ENCODE assay signal across 23 cellular contexts in the genomic region with DNA sequence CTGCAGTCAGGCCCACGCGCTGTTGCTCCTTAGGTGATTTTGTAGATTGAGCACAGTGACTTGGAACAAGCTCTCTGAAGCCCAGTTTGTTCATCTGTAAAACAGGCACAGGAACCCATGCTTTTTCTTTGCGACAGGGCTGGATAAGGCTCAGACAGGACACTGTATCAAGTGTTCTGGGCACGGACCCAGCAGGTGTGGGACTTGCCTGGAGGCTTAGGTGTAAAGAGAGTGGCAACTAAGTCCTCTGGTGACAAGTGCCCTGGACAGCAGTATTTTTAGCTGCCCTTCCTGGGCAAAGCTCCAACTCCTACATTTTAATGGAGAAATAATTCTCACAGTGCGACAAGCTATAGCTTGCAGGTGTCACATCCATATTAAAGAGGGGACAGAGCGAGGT. TPM values are rescaled to one million over a fixed set of nuclear protein-coding genes. Genes with fewer than 3 reads are reported as not detected.
DNase-seq lines count a peak whose midpoint lies in the region; ATAC-seq and TF ChIP-seq lines count a peak whose summit lies in the region.
"Had no signal": no experiment of that assay in that cellular context is flagged by ENCODE, and none has a peak within 500 bp of the region (broad histone marks: within the 10 kb centered on the region; RNA-seq: fewer than 3 reads in every experiment).

No MANE protein-coding gene starts in this region.

- H3K27ac ChIP-seq in right atrium auricular region (peak overlapping the region; percentile 64 to 70), testis (peak overlapping the region; percentile 59 to 64)
- H3K27ac ChIP-seq: esophagus muscularis mucosa, neural progenitor cell, spleen, vagina had no signal

- H3K36me3 Mint-ChIP-seq in Caco-2 (ENCODE audit: insufficient read depth, unreplicated experiment), result peaks cover 7% of the 10 kb centered on the region
- H3K36me3 Mint-ChIP-seq in activated naive CD4-positive, alpha-beta T cell treated with anti-CD3 and anti-CD28 coated beads, Interleukin-2, amount 50 U/mL, for 72 hours, result no peaks in the 10 kb centered on the region
- H3K36me3 Mint-ChIP-seq: CD8-positive, alpha-beta memory T cell had no signal

- no peak for TF ChIP-seq CTCF in right atrium auricular region (IDR thresholded peaks at IDR 0.05)
- TF ChIP-seq CTCF in testis (IDR thresholded peaks at IDR 0.05), result no peak
- TF ChIP-seq CTCF in Caco-2 (IDR thresholded peaks at IDR 0.05; ENCODE audit: insufficient read depth in 1 of 2, low read depth in 1 of 2, low read length in 1 of 2, severe bottlenecking in 1 of 2, unreplicated experiment in 1 of 2), result no peak

- H3K27me3 Mint-ChIP-seq in Caco-2 (ENCODE audit: insufficient read depth, unreplicated experiment), result no peaks in the 10 kb centered on the region

- H3K27ac Mint-ChIP-seq in Caco-2 (ENCODE audit: unreplicated experiment), result no peak overlapping the region
- H3K27ac Mint-ChIP-seq in activated naive CD4-positive, alpha-beta T cell treated with anti-CD3 and anti-CD28 coated beads, Interleukin-2, amount 50 U/mL, for 72 hours, result no peak overlapping the region
- H3K27ac Mint-ChIP-seq: activated T-cell treated with anti-CD3 and anti-CD28 coated beads, Interleukin-2, amount 50 U/mL, for 24 hours; neural progenitor cell had no signal

- intact Hi-C loops in testis (cut with DNase I; ENCODE audit: low total_unique reads) (no loop called here), Caco-2 (cut with micrococcal nuclease; ENCODE audit: unreplicated experiment) (no loop called here)

- H3K4me3 Mint-ChIP-seq in Caco-2 (ENCODE audit: unreplicated experiment), result no peak overlapping the region
- H3K4me3 Mint-ChIP-seq: activated T-cell treated with anti-CD3 and anti-CD28 coated beads, Interleukin-2, amount 50 U/mL, for 24 hours; CD8-positive, alpha-beta memory T cell; neural progenitor cell had no signal

- H3K9me3 Mint-ChIP-seq in Caco-2 (ENCODE audit: unreplicated experiment), result no peaks in the 10 kb centered on the region
- no peaks in the 10 kb centered on the region for H3K9me3 Mint-ChIP-seq in activated naive CD4-positive, alpha-beta T cell treated with anti-CD3 and anti-CD28 coated beads, Interleukin-2, amount 50 U/mL, for 72 hours
- H3K9me3 Mint-ChIP-seq: activated T-cell treated with anti-CD3 and anti-CD28 coated beads, Interleukin-2, amount 50 U/mL, for 24 hours; CD8-positive, alpha-beta memory T cell; neural progenitor cell had no signal

- BruUV-seq in Caco-2 (replicated peaks; lab: Mats Ljungman, UMichigan), result no TSS peak

- WGBS in testis, 2 donors, result 75 to 79% methylated on average over 5 to 6 of the region's 6 CpGs

- H3K36me3 ChIP-seq in right atrium auricular region, result peaks cover 14% of the 10 kb centered on the region
- no peaks in the 10 kb centered on the region for H3K36me3 ChIP-seq in testis (ENCODE audit: low read depth, missing control alignments)
- H3K36me3 ChIP-seq in Caco-2 (ENCODE audit: control insufficient read depth, insufficient read depth, low read length), result no peaks in the 10 kb centered on the region
- H3K36me3 ChIP-seq: neural progenitor cell had no signal

- H3K4me3 ChIP-seq in right atrium auricular region (no peak overlapping the region), testis (no peak overlapping the region), Caco-2 (ENCODE audit: low read depth, low read length) (no peak overlapping the region)
- H3K4me3 ChIP-seq: esophagus muscularis mucosa, neural progenitor cell, spleen, vagina had no signal

- no peaks in the 10 kb centered on the region for H3K4me1 Mint-ChIP-seq in Caco-2 (ENCODE audit: low read depth, unreplicated experiment)
- H3K4me1 Mint-ChIP-seq: CD8-positive, alpha-beta memory T cell had no signal

- POLR2A ChIA-PET in Caco-2 (lab: Charles Lee), result no interaction called here

- DNase-seq in NCI-H1417 (lab: John Stamatoyannopoulos, UW), result peak; percentile 11 to 81 (median 46)
- DNase-seq in NCI-H1417 treated with DMSO at 0.1 percent for 48 hours (lab: John Stamatoyannopoulos, UW), result no peak
- peak; percentile 39 for DNase-seq in NCI-H774 (lab: John Stamatoyannopoulos, UW)
- DNase-seq in right atrium auricular region (ENCODE audit: low spot score), result peak; percentile 63
- DNase-seq in testis, result peak; percentile 77
- no peak for DNase-seq in Caco-2
- no peak for DNase-seq in activated naive CD4-positive, alpha-beta T cell treated with anti-CD3 and anti-CD28 coated beads, Interleukin-2, amount 50 U/mL, for 72 hours (ENCODE audit: low spot score in 2 of 2)
- DNase-seq in NCI-H82 (lab: John Stamatoyannopoulos, UW), result no peak
- DNase-seq: 8988T; activated CD4-positive, CD25-positive, alpha-beta regulatory T cell treated with anti-CD3 and anti-CD28 coated beads, Interleukin-2, amount 50 U/mL, for 72 hours; activated naive CD4-positive, alpha-beta T cell treated with Interleukin-2 at 50 U/mL for 16 hours; activated T-cell treated with anti-CD3 and anti-CD28 coated beads, Interleukin-2, amount 50 U/mL, for 24 hours; AML-193; CD8-positive, alpha-beta memory T cell; central memory CD4-positive, alpha-beta T cell; effector CD4-positive, alpha-beta T cell; Karpas-422; NCI-H1436; NCI-H446 treated with DMSO at 0.1 percent for 48 hours; spleen had no signal

- TF ChIP-seq POLR2A in testis (IDR thresholded peaks at IDR 0.05), result no peak

- H3K4me1 ChIP-seq in right atrium auricular region (peaks cover 0 to 41% of the 10 kb centered on the region in 2 donors), testis (peaks cover 14% of the 10 kb centered on the region), Caco-2 (no peaks in the 10 kb centered on the region)
- H3K4me1 ChIP-seq: neural progenitor cell had no signal

- H3K9me3 ChIP-seq in right atrium auricular region (no peaks in the 10 kb centered on the region), testis (no peaks in the 10 kb centered on the region), Caco-2 (no peaks in the 10 kb centered on the region)
- H3K9me3 ChIP-seq: esophagus muscularis mucosa, spleen, vagina had no signal

- no peak for ATAC-seq in activated naive CD4-positive, alpha-beta T cell treated with anti-CD3 and anti-CD28 coated beads, Interleukin-2, amount 50 U/mL, for 72 hours

- CTCF ChIA-PET in Caco-2 (lab: Charles Lee), result interaction anchor here (2.1 kb wide), 1 partner anchor 12 kb away, joined by 6 read pairs; no protein-coding TSS in a partner anchor

- H3K27me3 ChIP-seq in right atrium auricular region (no peaks in the 10 kb centered on the region), testis (no peaks in the 10 kb centered on the region), Caco-2 (replicated peaks; ENCODE audit: control insufficient read depth, insufficient read depth, low read length) (no peaks in the 10 kb centered on the region)
- H3K27me3 ChIP-seq: neural progenitor cell, vagina had no signal

RNA-seq across cellular contexts. Expression of a gene that starts 32.2 kb away (rescaled TPM):
- 10 to 100 TPM; 31.2 to 60.4 TPM for total RNA-seq in right atrium auricular region
- 10 to 100 TPM; 43.1 to 61.5 TPM for total RNA-seq in testis
- polyA plus RNA-seq in testis (ENCODE audit: insufficient read depth, low read depth, low replicate concordance), result 50.3 TPM
- total RNA-seq in Caco-2 (2022), result 70.5 and 74.2 TPM in 2 replicates
- total RNA-seq in activated naive CD4-positive, alpha-beta T cell treated with anti-CD3 and anti-CD28 coated beads, Interleukin-2, amount 50 U/mL, for 72 hours, result 1 to 10 TPM in 1 of 2 donors, under 1 TPM in 1; 0.73 to 2.5 TPM
- polyA plus RNA-seq: CD8-positive, alpha-beta memory T cell had no signal

RNA-seq across cellular contexts. Expression of a gene that starts 36.7 kb away (rescaled TPM):
- total RNA-seq in right atrium auricular region (10 to 100 TPM; 32.7 to 68.5 TPM), testis (10 to 100 TPM in 1 of 2 donors, 1 to 10 TPM in 1; 8.9 to 15.9 TPM), Caco-2 (2022) (0.41 TPM in 1 of 2 replicates, not detected in the other)
- 18.9 TPM for polyA plus RNA-seq in testis (ENCODE audit: insufficient read depth, low read depth, low replicate concordance)
- not detected for total RNA-seq in activated naive CD4-positive, alpha-beta T cell treated with anti-CD3 and anti-CD28 coated beads, Interleukin-2, amount 50 U/mL, for 72 hours
- total RNA-seq: CD8-positive, alpha-beta memory T cell had no signal
- polyA plus RNA-seq: CD8-positive, alpha-beta memory T cell had no signal

Comparison
In these comparisons a context has a peak if more than half of its experiments do, and no peak if none do; other contexts are left out.
1. DNase-seq: peak in NCI-H1417 (3 of 3), NCI-H774 (single experiment), right atrium auricular region (single experiment) and testis (single experiment); none in NCI-H1417 treated with DMSO at 0.1 percent for 48 hours (single experiment), Caco-2 (0 of 2), activated naive CD4-positive, alpha-beta T cell treated with anti-CD3 and anti-CD28 coated beads, Interleukin-2, amount 50 U/mL, for 72 hours (0 of 2) and NCI-H82 (single experiment).
2. RNA of a gene that starts 32.2 kb away (total RNA-seq): 70.5 to 74.2 TPM in Caco-2, 43.1 to 61.5 TPM in testis and 31.2 to 60.4 TPM in right atrium auricular region; 0.73 to 2.5 TPM in activated naive CD4-positive, alpha-beta T cell treated with anti-CD3 and anti-CD28 coated beads, Interleukin-2, amount 50 U/mL, for 72 hours; every median in the first group is over 4 times any median in the second.